Comparison of ENCODE assay signal across 22 cellular contexts in genomic region chr1:2944705-2945104, GRCh38.
DNase-seq lines count a peak whose midpoint lies in the region; ATAC-seq, FAIRE-seq and TF ChIP-seq lines count a peak whose summit lies in the region.
"Had no signal": no experiment of that assay in that cellular context is flagged by ENCODE, and none has a peak within 500 bp of the region (broad histone marks: within the 10 kb centered on the region; RNA-seq: fewer than 3 reads in every experiment).

No MANE protein-coding gene starts in this region.

- no peak overlapping the region for H3K4ac ChIP-seq in neuronal stem cell (ENCODE audit: low read length)

- no peak overlapping the region for H2AK5ac ChIP-seq in neuronal stem cell (ENCODE audit: low read depth, low read length)

- no peaks in the 10 kb centered on the region for H3K36me3 ChIP-seq in bronchial epithelial cell (ENCODE audit: control insufficient read depth, insufficient read depth, low read length)
- H3K36me3 ChIP-seq in neuronal stem cell (replicated peaks in 1 of 2; ENCODE audit: control insufficient read depth in 2 of 2, insufficient read depth in 2 of 2, low read length in 2 of 2): no peaks in the 10 kb centered on the region

- peaks cover 0 to 1% of the 10 kb centered on the region in 2 donors for H3K4me1 ChIP-seq in neuronal stem cell (ENCODE audit: control insufficient read depth in 2 of 2, insufficient read depth in 1 of 2, low read depth in 1 of 2, low read length in 2 of 2)
- H3K4me1 ChIP-seq: A549 had no signal

- peaks cover 9% of the 10 kb centered on the region for H3K27me3 Mint-ChIP-seq in activated naive CD4-positive, alpha-beta T cell treated with anti-CD3 and anti-CD28 coated beads, Interleukin-2, amount 10 ng/mL, durations not matched to agents 7 days and 5 days

- H4K91ac ChIP-seq in neuronal stem cell (ENCODE audit: low read depth, low read length, poor library complexity): no peak overlapping the region

- no peak overlapping the region for H3K14ac ChIP-seq in neuronal stem cell (ENCODE audit: low read length)

- no peak overlapping the region for H3K9ac ChIP-seq in neuronal stem cell (ENCODE audit: low read depth, low read length, poor library complexity)

- H3K18ac ChIP-seq in neuronal stem cell (ENCODE audit: low read length): no peak overlapping the region

- no peak for TF ChIP-seq CTCF in bronchial epithelial cell (IDR thresholded peaks at IDR 0.05; ENCODE audit: insufficient read depth, low read length, severe bottlenecking)

- H3K4me2 ChIP-seq in neuronal stem cell (ENCODE audit: insufficient read depth, low read length, poor library complexity, severe bottlenecking): no peak overlapping the region
- H3K4me2 ChIP-seq: A549, GM23338 had no signal

- peak overlapping the region; percentile 3 for H3K23ac ChIP-seq in neuronal stem cell (ENCODE audit: low read depth, low read length, poor library complexity)

- H3K27me3 ChIP-seq in bronchial epithelial cell (ENCODE audit: control insufficient read depth, insufficient read depth, low read length) (no peaks in the 10 kb centered on the region), neuronal stem cell (ENCODE audit: control insufficient read depth in 3 of 3, insufficient read depth in 3 of 3, low read depth in 1 of 3, low read length in 3 of 3) (peaks cover 0 to 28% (median 0%) of the 10 kb centered on the region in 3 experiments)

- no peaks in the 10 kb centered on the region for H3K36me3 Mint-ChIP-seq in activated naive CD4-positive, alpha-beta T cell treated with anti-CD3 and anti-CD28 coated beads, Interleukin-2, amount 10 ng/mL, durations not matched to agents 7 days and 5 days
- H3K36me3 Mint-ChIP-seq in activated naive CD4-positive, alpha-beta T cell treated with anti-CD3 and anti-CD28 coated beads, Interleukin-2, amount 50 U/mL, for 72 hours: peaks cover 0 to 5% of the 10 kb centered on the region in 2 donors

- H4K8ac ChIP-seq in neuronal stem cell (ENCODE audit: low read depth, low read length): no peak overlapping the region

- no peak overlapping the region for H2BK5ac ChIP-seq in neuronal stem cell (ENCODE audit: low read length)

- H3K27ac Mint-ChIP-seq in activated naive CD4-positive, alpha-beta T cell treated with anti-CD3 and anti-CD28 coated beads, Interleukin-2, amount 10 ng/mL, durations not matched to agents 7 days and 5 days: no peak overlapping the region
- no peak overlapping the region for H3K27ac Mint-ChIP-seq in activated naive CD4-positive, alpha-beta T cell treated with anti-CD3 and anti-CD28 coated beads, Interleukin-2, amount 50 U/mL, for 72 hours
- H3K27ac Mint-ChIP-seq: CD4-positive, alpha-beta T cell; GM23338; HFFc6 had no signal

- H3K4me1 Mint-ChIP-seq in activated naive CD4-positive, alpha-beta T cell treated with anti-CD3 and anti-CD28 coated beads, Interleukin-2, amount 10 ng/mL, durations not matched to agents 7 days and 5 days: no peaks in the 10 kb centered on the region
- H3K4me1 Mint-ChIP-seq: GM23338 had no signal

- no peak overlapping the region for H3K4me3 Mint-ChIP-seq in activated naive CD4-positive, alpha-beta T cell treated with anti-CD3 and anti-CD28 coated beads, Interleukin-2, amount 10 ng/mL, durations not matched to agents 7 days and 5 days
- H3K4me3 Mint-ChIP-seq: CD4-positive, alpha-beta T cell; GM23338; HFFc6 had no signal

- FAIRE-seq in bronchial epithelial cell (lab: Jason Lieb, UNC): peak; percentile 98
- FAIRE-seq in urothelium cell line (lab: Jason Lieb, UNC): peak; percentile 50
- FAIRE-seq: A549, GM12892, GM18507, H54 had no signal

- no CpG with 5 or more reads among the region's 4 CpGs for WGBS in neuronal stem cell (ENCODE audit: extremely low coverage in 2 of 2, insufficient read length in 2 of 2, insufficient replicate concordance in 1 of 2), 2 donors

- CTCF ChIA-PET in activated naive CD4-positive, alpha-beta T cell treated with anti-CD3 and anti-CD28 coated beads, Interleukin-2, amount 10 ng/mL, durations not matched to agents 7 days and 5 days (lab: Charles Lee): no interaction called here

- peaks cover 0 to 14% of the 10 kb centered on the region in 2 donors for H3K9me3 ChIP-seq in neuronal stem cell (replicated peaks in 1 of 2; ENCODE audit: control insufficient read depth in 2 of 2, insufficient read depth in 1 of 2, low read depth in 1 of 2, low read length in 2 of 2)

- H3K79me1 ChIP-seq in neuronal stem cell (ENCODE audit: low read depth, low read length): no peaks in the 10 kb centered on the region

- no peak overlapping the region for H3K4me3 ChIP-seq in bronchial epithelial cell (ENCODE audit: low read depth, low read length)
- H3K4me3 ChIP-seq in neuronal stem cell (ENCODE audit: low read length in 2 of 2): peak overlapping the region in 1 of 2 donors; percentile 26
- H3K4me3 ChIP-seq: A549, GM23338 had no signal

- no peak overlapping the region for H3K27ac ChIP-seq in neuronal stem cell (replicated peaks; ENCODE audit: low read length)
- H3K27ac ChIP-seq: 22Rv1, A549, C4-2B had no signal

- H2AFZ ChIP-seq in neuronal stem cell (ENCODE audit: low read length): no peak overlapping the region
- H2AFZ ChIP-seq: GM23338 had no signal

- no peak overlapping the region for H2BK120ac ChIP-seq in neuronal stem cell (ENCODE audit: low read depth, low read length)

- peaks cover 5% of the 10 kb centered on the region for H3K9me3 Mint-ChIP-seq in activated naive CD4-positive, alpha-beta T cell treated with anti-CD3 and anti-CD28 coated beads, Interleukin-2, amount 10 ng/mL, durations not matched to agents 7 days and 5 days
- peaks cover 0 to 5% of the 10 kb centered on the region in 2 donors for H3K9me3 Mint-ChIP-seq in activated naive CD4-positive, alpha-beta T cell treated with anti-CD3 and anti-CD28 coated beads, Interleukin-2, amount 50 U/mL, for 72 hours

- H2BK12ac ChIP-seq in neuronal stem cell (ENCODE audit: low read length): no peak overlapping the region

- H2BK15ac ChIP-seq in neuronal stem cell (ENCODE audit: low read length): no peak overlapping the region

- peak; percentile 11 for DNase-seq in activated naive CD4-positive, alpha-beta T cell treated with anti-CD3 and anti-CD28 coated beads, Interleukin-2, amount 10 ng/mL, durations not matched to agents 7 days and 5 days
- DNase-seq in activated naive CD4-positive, alpha-beta T cell treated with anti-CD3 and anti-CD28 coated beads, Interleukin-2, amount 50 U/mL, for 72 hours (ENCODE audit: low spot score in 2 of 2): no peak
- DNase-seq in bronchial epithelial cell (ENCODE audit: low read depth): no peak
- DNase-seq in neuronal stem cell (ENCODE audit: low spot score): no peak
- DNase-seq in urothelium cell line (ENCODE audit: low spot score): no peak
- no peak for DNase-seq in NCI-H2081 (lab: John Stamatoyannopoulos, UW)
- DNase-seq: AML-193; CD4-positive, alpha-beta T cell; DMS153; DMS79; GDM1; HCEC 1CT; HFFc6 had no signal

- ATAC-seq in activated naive CD4-positive, alpha-beta T cell treated with anti-CD3 and anti-CD28 coated beads, Interleukin-2, amount 50 U/mL, for 72 hours: no peak
- ATAC-seq in HG03159 (IDR thresholded peaks at IDR 0.05; ENCODE audit: unreplicated experiment) (no peak), GM21717 (IDR thresholded peaks at IDR 0.05; ENCODE audit: unreplicated experiment) (no peak)
- ATAC-seq: A549, GM23338 had no signal
